8 cellular contexts compared by ENCODE assay signal in the genomic region with DNA sequence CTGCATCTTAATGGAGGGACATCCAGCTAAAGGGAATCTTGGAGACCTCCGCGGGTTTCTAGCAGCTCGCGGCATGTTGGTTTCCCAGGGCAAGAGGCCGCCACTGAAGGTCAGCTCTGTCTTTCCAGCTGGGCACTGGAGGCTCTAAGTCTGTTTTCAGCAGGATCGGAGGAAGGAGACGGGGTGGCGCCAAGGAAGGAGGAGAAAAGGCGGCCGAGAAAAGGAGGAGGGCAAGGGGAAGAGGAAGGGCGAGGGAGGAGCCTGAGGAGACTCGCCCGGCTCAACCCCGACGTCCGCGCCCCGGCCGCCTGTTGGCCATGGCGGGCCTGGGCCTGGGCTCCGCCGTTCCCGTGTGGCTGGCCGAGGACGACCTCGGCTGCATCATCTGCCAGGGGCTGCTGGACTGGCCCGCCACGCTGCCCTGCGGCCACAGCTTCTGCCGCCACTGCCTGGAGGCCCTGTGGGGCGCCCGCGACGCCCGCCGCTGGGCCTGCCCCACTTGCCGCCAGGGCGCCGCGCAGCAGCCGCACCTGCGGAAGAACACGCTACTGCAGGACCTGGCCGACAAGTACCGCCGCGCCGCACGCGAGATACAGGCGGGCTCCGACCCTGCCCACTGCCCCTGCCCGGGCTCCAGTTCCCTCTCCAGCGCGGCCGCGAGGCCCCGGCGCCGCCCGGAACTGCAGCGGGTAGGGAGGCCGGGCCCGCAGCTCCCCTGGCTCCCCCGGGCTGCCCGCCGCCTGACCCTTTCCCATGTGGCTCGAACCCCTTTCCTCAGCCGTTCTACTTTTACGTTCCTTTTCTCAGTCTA. TPM values are rescaled to one million over a fixed set of nuclear protein-coding genes. Genes with fewer than 3 reads are reported as not detected.
DNase-seq lines count a peak whose midpoint lies in the region; ATAC-seq and TF ChIP-seq lines count a peak whose summit lies in the region.

A gene with protein sequence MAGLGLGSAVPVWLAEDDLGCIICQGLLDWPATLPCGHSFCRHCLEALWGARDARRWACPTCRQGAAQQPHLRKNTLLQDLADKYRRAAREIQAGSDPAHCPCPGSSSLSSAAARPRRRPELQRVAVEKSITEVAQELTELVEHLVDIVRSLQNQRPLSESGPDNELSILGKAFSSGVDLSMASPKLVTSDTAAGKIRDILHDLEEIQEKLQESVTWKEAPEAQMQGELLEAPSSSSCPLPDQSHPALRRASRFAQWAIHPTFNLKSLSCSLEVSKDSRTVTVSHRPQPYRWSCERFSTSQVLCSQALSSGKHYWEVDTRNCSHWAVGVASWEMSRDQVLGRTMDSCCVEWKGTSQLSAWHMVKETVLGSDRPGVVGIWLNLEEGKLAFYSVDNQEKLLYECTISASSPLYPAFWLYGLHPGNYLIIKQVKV (plus strand): TSS at position 283 of the 811 bp plus-strand sequence. CDS start 35 bp downstream, at position 318.

- H3K4me1 ChIP-seq in tibial nerve: peaks cover 0 to 39% (median 0%) of the 10 kb centered on the region in 4 donors

- ATAC-seq in CD4-positive, alpha-beta T cell (ENCODE audit: poor library complexity): peak; percentile 54
- peak; percentile 62 for ATAC-seq in GM19397 (IDR thresholded peaks at IDR 0.05; ENCODE audit: unreplicated experiment)

- peak within 1 kb of the TSS; percentile 88 for H3K27ac Mint-ChIP-seq in CD4-positive, alpha-beta T cell
- peak within 1 kb of the TSS; percentile 86 for H3K27ac Mint-ChIP-seq in activated naive CD8-positive, alpha-beta T cell treated with anti-CD3 and anti-CD28 coated beads for 36 hours
- H3K27ac Mint-ChIP-seq in glutamatergic neuron (ENCODE audit: unreplicated experiment) (peak within 1 kb of the TSS; percentile 80), osteocyte (ENCODE audit: unreplicated experiment) (peak within 1 kb of the TSS; percentile 98)

- peak; percentile 14 to 65 (median 40) for DNase-seq in CD4-positive, alpha-beta T cell
- DNase-seq in HS-5 (ENCODE audit: low read depth) (peak; percentile 62), SK-MEL-5 (ENCODE audit: low read depth, low spot score) (peak; percentile 92), glutamatergic neuron (peak; percentile 73), osteocyte (ENCODE audit: extremely low spot score, unreplicated experiment) (peak; percentile 91), tibial nerve (ENCODE audit: low spot score in 2 of 2) (peak; percentile 72 to 79)
- DNase-seq in activated naive CD8-positive, alpha-beta T cell treated with anti-CD3 and anti-CD28 coated beads for 36 hours: peak; percentile 74

- no peak for TF ChIP-seq CTCF in CD4-positive, alpha-beta T cell (IDR thresholded peaks at IDR 0.05)
- TF ChIP-seq CTCF in glutamatergic neuron (IDR thresholded peaks at IDR 0.05; ENCODE audit: partially characterized antibody, unreplicated experiment) (peak; percentile 34), osteocyte (IDR thresholded peaks at IDR 0.05) (peak; percentile 49), tibial nerve (IDR thresholded peaks at IDR 0.05) (peak; percentile 6 to 88 (median 35))

- intact Hi-C loops in CD4-positive, alpha-beta T cell (cut with DNase I, micrococcal nuclease): loop anchor here (1.0 kb wide), 2 partner anchors 245 to 402 kb away; no protein-coding TSS in a partner anchor

- POLR2A ChIA-PET in CD4-positive, alpha-beta T cell (lab: Charles Lee): interaction anchor here (0.7 to 3.3 kb wide), 6 partner anchors 37 to 1355 kb away, joined by 3 to 22 read pairs (median 4); a partner anchor contains a TSS

- H3K4me1 Mint-ChIP-seq in CD4-positive, alpha-beta T cell (ENCODE audit: low read depth): peaks cover 26% of the 10 kb centered on the region
- H3K4me1 Mint-ChIP-seq in activated naive CD8-positive, alpha-beta T cell treated with anti-CD3 and anti-CD28 coated beads for 36 hours: peaks cover 32% of the 10 kb centered on the region
- H3K4me1 Mint-ChIP-seq in glutamatergic neuron (ENCODE audit: low read depth, unreplicated experiment) (peaks cover 3% of the 10 kb centered on the region), osteocyte (ENCODE audit: unreplicated experiment) (peaks cover 24% of the 10 kb centered on the region)

- TF ChIP-seq POLR2A in tibial nerve (IDR thresholded peaks at IDR 0.05): peak; percentile 54 to 64

- H3K27me3 ChIP-seq in CD4-positive, alpha-beta T cell (ENCODE audit: control insufficient read depth, insufficient read depth, low read length): no peaks in the 10 kb centered on the region
- H3K27me3 ChIP-seq in tibial nerve: no peaks in the 10 kb centered on the region

- peak within 1 kb of the TSS; percentile 97 for H3K4me3 Mint-ChIP-seq in CD4-positive, alpha-beta T cell
- peak within 1 kb of the TSS; percentile 92 for H3K4me3 Mint-ChIP-seq in activated naive CD8-positive, alpha-beta T cell treated with anti-CD3 and anti-CD28 coated beads for 36 hours
- H3K4me3 Mint-ChIP-seq in glutamatergic neuron (ENCODE audit: unreplicated experiment) (peak within 1 kb of the TSS; percentile 94), osteocyte (ENCODE audit: unreplicated experiment) (peak within 1 kb of the TSS; percentile 94)

- no peaks in the 10 kb centered on the region for H3K9me3 Mint-ChIP-seq in CD4-positive, alpha-beta T cell
- peaks cover 6% of the 10 kb centered on the region for H3K9me3 Mint-ChIP-seq in activated naive CD8-positive, alpha-beta T cell treated with anti-CD3 and anti-CD28 coated beads for 36 hours
- H3K9me3 Mint-ChIP-seq in glutamatergic neuron (ENCODE audit: unreplicated experiment) (peaks cover 3% of the 10 kb centered on the region), osteocyte (ENCODE audit: unreplicated experiment) (no peaks in the 10 kb centered on the region)

- no peaks in the 10 kb centered on the region for H3K9me3 ChIP-seq in CD4-positive, alpha-beta T cell (ENCODE audit: control insufficient read depth, low read length)
- H3K9me3 ChIP-seq in tibial nerve: no peaks in the 10 kb centered on the region

- CTCF ChIA-PET in CD4-positive, alpha-beta T cell (lab: Charles Lee): interaction anchor here (1.0 kb wide), 1 partner anchor 128 kb away, joined by 3 read pairs; no protein-coding TSS in a partner anchor

- H3K36me3 ChIP-seq in tibial nerve: peaks cover 0 to 19% (median 0%) of the 10 kb centered on the region in 3 donors

- in situ Hi-C loops in SK-MEL-5 (cut with HindIII; ENCODE audit: low pct_unique_long_range_greater_than_20kb, low sequenced_read_pairs): no loop called here

- 0% methylated on average over 43 to 70 of the region's 70 CpGs for WGBS in tibial nerve, 2 donors

- TF ChIP-seq EP300 in tibial nerve (IDR thresholded peaks at IDR 0.05): peak in 1 of 2 donors; percentile 83

- H3K27ac ChIP-seq in CD4-positive, alpha-beta T cell (ENCODE audit: low read depth, low read length): peak within 1 kb of the TSS; percentile 7
- H3K27ac ChIP-seq in tibial nerve: peak within 1 kb of the TSS; percentile 93 to 96 (median 94)

- H3K36me3 Mint-ChIP-seq in CD4-positive, alpha-beta T cell (ENCODE audit: low read depth): peaks cover 10% of the 10 kb centered on the region
- H3K36me3 Mint-ChIP-seq in activated naive CD8-positive, alpha-beta T cell treated with anti-CD3 and anti-CD28 coated beads for 36 hours: peaks cover 33% of the 10 kb centered on the region
- no peaks in the 10 kb centered on the region for H3K36me3 Mint-ChIP-seq in glutamatergic neuron (ENCODE audit: unreplicated experiment)
- peaks cover 18% of the 10 kb centered on the region for H3K36me3 Mint-ChIP-seq in osteocyte (ENCODE audit: unreplicated experiment)

- H3K4me3 ChIP-seq in tibial nerve: peak within 1 kb of the TSS; percentile 47 to 94 (median 90)

- no peaks in the 10 kb centered on the region for H3K27me3 Mint-ChIP-seq in CD4-positive, alpha-beta T cell
- H3K27me3 Mint-ChIP-seq in activated naive CD8-positive, alpha-beta T cell treated with anti-CD3 and anti-CD28 coated beads for 36 hours: peaks cover 34% of the 10 kb centered on the region
- H3K27me3 Mint-ChIP-seq in glutamatergic neuron (ENCODE audit: unreplicated experiment) (peaks cover 6% of the 10 kb centered on the region), osteocyte (ENCODE audit: unreplicated experiment) (no peaks in the 10 kb centered on the region)

RNA-seq across cellular contexts. Expression of the gene that starts here (rescaled TPM):
- 1 to 10 TPM; 1.5 to 1.8 TPM for total RNA-seq in CD4-positive, alpha-beta T cell
- total RNA-seq in SK-MEL-5 (2014; rRNA removed; shearing (Covaris generic)): 18.3 and 18.6 TPM in 2 replicates
- 20.6 and 21.5 TPM in 2 replicates for polyA plus RNA-seq in SK-MEL-5 (2015; cell fraction: cytosol; rRNA removed)
- 14.3 and 14.4 TPM in 2 replicates for polyA plus RNA-seq in SK-MEL-5 (2015; cell fraction: nucleus; rRNA removed)
- 1 to 10 TPM; 4.9 to 6.1 TPM for total RNA-seq in activated naive CD8-positive, alpha-beta T cell treated with anti-CD3 and anti-CD28 coated beads for 36 hours
- 0.59 TPM for total RNA-seq in glutamatergic neuron (ENCODE audit: unreplicated experiment)
- 16.1 and 16.9 TPM in 2 replicates for total RNA-seq in osteocyte
- 10 to 100 TPM; 33.3 to 78.3 (median 45.3) TPM for total RNA-seq in tibial nerve

Comparison
In these comparisons a context has a peak if more than half of its experiments do, and no peak if none do; other contexts are left out.
1. Peak in every context shown above with its lines: DNase-seq, ATAC-seq, H3K4me3 ChIP-seq and H3K27ac ChIP-seq.
2. Peak in DNase-seq in glutamatergic neuron; RNA of the gene not detected or under 1 TPM.
3. DNase-seq: peak in every context shown above with its lines; median percentile 92 in SK-MEL-5; 91 in osteocyte; 76 in tibial nerve; 74 in activated naive CD8-positive, alpha-beta T cell treated with anti-CD3 and anti-CD28 coated beads for 36 hours; 73 in glutamatergic neuron; 62 in HS-5; 40 in CD4-positive, alpha-beta T cell.